Comparison of ENCODE assay signal across 21 cellular contexts in genomic region chr14:21367582-21368144, GRCh38. TPM values are rescaled to one million over a fixed set of nuclear protein-coding genes. Genes with fewer than 3 reads are reported as not detected.
DNase-seq lines count a peak whose midpoint lies in the region; ATAC-seq, FAIRE-seq and TF ChIP-seq lines count a peak whose summit lies in the region.
"Had no signal": no experiment of that assay in that cellular context is flagged by ENCODE, and none has a peak within 500 bp of the region (broad histone marks: within the 10 kb centered on the region; RNA-seq: fewer than 3 reads in every experiment).

No MANE protein-coding gene starts in this region.

- no peak overlapping the region for H3K4me3 Mint-ChIP-seq in activated naive CD8-positive, alpha-beta T cell treated with anti-CD3 and anti-CD28 coated beads, Interleukin-2, amount 10 ng/mL, durations not matched to agents 7 days and 5 days
- H3K4me3 Mint-ChIP-seq in activated naive CD8-positive, alpha-beta T cell treated with anti-CD3 and anti-CD28 coated beads, Interleukin-2, amount 50 U/mL, for 24 hours, result no peak overlapping the region
- H3K4me3 Mint-ChIP-seq in astrocyte (ENCODE audit: unreplicated experiment), result no peak overlapping the region
- no peak overlapping the region for H3K4me3 Mint-ChIP-seq in stimulated activated effector memory CD8-positive, alpha-beta T cell treated with anti-CD3 and anti-CD28 coated beads, Interleukin-12 subunit alpha, Interleukin-12 subunit beta, amount 100 ng/mL, for 72 hours
- no peak overlapping the region for H3K4me3 Mint-ChIP-seq in Calu3 (ENCODE audit: low read depth, unreplicated experiment)
- H3K4me3 Mint-ChIP-seq: CD4-positive, CD25-positive, alpha-beta regulatory T cell; HFFc6 had no signal

- no peak overlapping the region for H2AK9ac ChIP-seq in IMR-90 (replicated peaks; ENCODE audit: low read depth, low read length, poor library complexity)

- H3K27ac ChIP-seq in IMR-90 (ENCODE audit: insufficient read depth, low read length) (no peak overlapping the region), astrocyte (ENCODE audit: low read depth, low read length) (no peak overlapping the region), testis (no peak overlapping the region)

- TF ChIP-seq CTCF in IMR-90 (conservative IDR thresholded peaks at IDR 0.05; ENCODE audit: low read depth, low read length) (no peak), astrocyte (IDR thresholded peaks at IDR 0.05; ENCODE audit: insufficient read depth, low read depth, low read length) (no peak), testis (IDR thresholded peaks at IDR 0.05) (no peak), Calu3 (IDR thresholded peaks at IDR 0.05; ENCODE audit: unreplicated experiment) (no peak)

- H3K9ac ChIP-seq in IMR-90 (ENCODE audit: low read depth, low read length) (no peak overlapping the region), astrocyte (ENCODE audit: low read length) (no peak overlapping the region)

- FAIRE-seq in astrocyte (lab: Jason Lieb, UNC), result peak; percentile 32
- FAIRE-seq: A204.1 had no signal

- 100% methylated on average over 1 of the region's 6 CpGs; no CpG with 5 or more reads in 1 of the 2 experiments for WGBS in IMR-90 (ENCODE audit: extremely low coverage in 2 of 2, insufficient read length in 1 of 2), 2 experiments
- 93 to 99% methylated on average over 6 of the region's 6 CpGs for WGBS in testis, 2 donors

- H2BK5ac ChIP-seq in IMR-90 (ENCODE audit: low read depth, low read length, poor library complexity, severe bottlenecking), result no peak overlapping the region

- no peak for ATAC-seq in activated naive CD8-positive, alpha-beta T cell treated with anti-CD3 and anti-CD28 coated beads, Interleukin-2, amount 10 ng/mL, durations not matched to agents 7 days and 5 days (ENCODE audit: low read depth)
- ATAC-seq in activated naive CD8-positive, alpha-beta T cell treated with anti-CD3 and anti-CD28 coated beads, Interleukin-2, amount 50 U/mL, for 24 hours, result no peak
- peak; percentile 76 for ATAC-seq in IMR-90 (ENCODE audit: low read depth)
- no peak for ATAC-seq in stimulated activated effector memory CD8-positive, alpha-beta T cell treated with anti-CD3 and anti-CD28 coated beads, Interleukin-12 subunit alpha, Interleukin-12 subunit beta, amount 100 ng/mL, for 72 hours
- ATAC-seq: HCT116 had no signal

- H3K14ac ChIP-seq in IMR-90 (replicated peaks; ENCODE audit: low read depth, low read length), result no peak overlapping the region

- no peak overlapping the region for H2BK20ac ChIP-seq in IMR-90 (ENCODE audit: low read depth, low read length)

- H3K27me3 Mint-ChIP-seq in activated naive CD8-positive, alpha-beta T cell treated with anti-CD3 and anti-CD28 coated beads, Interleukin-2, amount 10 ng/mL, durations not matched to agents 7 days and 5 days, result no peaks in the 10 kb centered on the region
- H3K27me3 Mint-ChIP-seq in activated naive CD8-positive, alpha-beta T cell treated with anti-CD3 and anti-CD28 coated beads, Interleukin-2, amount 50 U/mL, for 24 hours, result no peaks in the 10 kb centered on the region
- H3K27me3 Mint-ChIP-seq in astrocyte (ENCODE audit: low read depth, unreplicated experiment), result no peaks in the 10 kb centered on the region
- no peaks in the 10 kb centered on the region for H3K27me3 Mint-ChIP-seq in Calu3 (ENCODE audit: unreplicated experiment)
- H3K27me3 Mint-ChIP-seq: CD4-positive, CD25-positive, alpha-beta regulatory T cell had no signal

- peaks cover 3% of the 10 kb centered on the region for H3K4me1 Mint-ChIP-seq in activated naive CD8-positive, alpha-beta T cell treated with anti-CD3 and anti-CD28 coated beads, Interleukin-2, amount 10 ng/mL, durations not matched to agents 7 days and 5 days
- no peaks in the 10 kb centered on the region for H3K4me1 Mint-ChIP-seq in activated naive CD8-positive, alpha-beta T cell treated with anti-CD3 and anti-CD28 coated beads, Interleukin-2, amount 50 U/mL, for 24 hours
- peaks cover 1% of the 10 kb centered on the region for H3K4me1 Mint-ChIP-seq in astrocyte (ENCODE audit: low read depth, unreplicated experiment)
- no peaks in the 10 kb centered on the region for H3K4me1 Mint-ChIP-seq in stimulated activated effector memory CD8-positive, alpha-beta T cell treated with anti-CD3 and anti-CD28 coated beads, Interleukin-12 subunit alpha, Interleukin-12 subunit beta, amount 100 ng/mL, for 72 hours
- no peaks in the 10 kb centered on the region for H3K4me1 Mint-ChIP-seq in Calu3 (ENCODE audit: low read depth, unreplicated experiment)

- H3K4me1 ChIP-seq in IMR-90 (ENCODE audit: control insufficient read depth, insufficient read depth, low read length), result no peaks in the 10 kb centered on the region
- no peaks in the 10 kb centered on the region for H3K4me1 ChIP-seq in astrocyte (ENCODE audit: insufficient read depth, low read length)
- no peaks in the 10 kb centered on the region for H3K4me1 ChIP-seq in testis
- H3K4me1 ChIP-seq: BE2C, Caco-2 had no signal

- H3K79me1 ChIP-seq in IMR-90 (ENCODE audit: low read depth in 1 of 2, low read length in 2 of 2), result peaks cover 3 to 6% of the 10 kb centered on the region in 2 experiments; a peak in 2 of 4 replicates

- no peak overlapping the region for H3K4me3 ChIP-seq in IMR-90 (ENCODE audit: insufficient read depth, low read depth, low read length)
- no peak overlapping the region for H3K4me3 ChIP-seq in astrocyte (ENCODE audit: insufficient read depth, low read depth, low read length)
- H3K4me3 ChIP-seq in testis, result no peak overlapping the region

- H2BK15ac ChIP-seq in IMR-90 (ENCODE audit: low read depth, low read length), result no peak overlapping the region

- intact Hi-C loops in IMR-90 (cut with micrococcal nuclease) (no loop called here), testis (cut with DNase I; ENCODE audit: low total_unique reads) (no loop called here), Calu3 (cut with micrococcal nuclease; ENCODE audit: unreplicated experiment) (no loop called here)

- no peaks in the 10 kb centered on the region for H3K27me3 ChIP-seq in IMR-90 (ENCODE audit: control insufficient read depth, insufficient read depth, low read length)
- H3K27me3 ChIP-seq in astrocyte (ENCODE audit: insufficient read depth, low read length), result no peaks in the 10 kb centered on the region
- H3K27me3 ChIP-seq in testis, result no peaks in the 10 kb centered on the region
- H3K27me3 ChIP-seq: BE2C had no signal

- in situ Hi-C loops in IMR-90 (cut with MboI; ENCODE audit: low sequenced_read_pairs), result no loop called here

- H3K4ac ChIP-seq in IMR-90 (ENCODE audit: low read depth, low read length), result no peak overlapping the region

- TF ChIP-seq POLR2A in IMR-90 (IDR thresholded peaks at IDR 0.05; ENCODE audit: low read depth, low read length) (no peak), testis (IDR thresholded peaks at IDR 0.05) (no peak)

- H4K5ac ChIP-seq in IMR-90 (ENCODE audit: low read depth, low read length), result no peak overlapping the region

- H2AK5ac ChIP-seq in IMR-90 (ENCODE audit: low read depth, low read length), result no peak overlapping the region

- no TSS peak for BruUV-seq in IMR-90 (replicated peaks; lab: Mats Ljungman, UMichigan)
- no TSS peak for BruUV-seq in Calu3 (replicated peaks; lab: Mats Ljungman, UMichigan)

- H2AFZ ChIP-seq in IMR-90 (replicated peaks; ENCODE audit: low read length, poor library complexity) (no peak overlapping the region), astrocyte (ENCODE audit: low read depth, low read length) (no peak overlapping the region)

- peak overlapping the region; percentile 21 for H3K27ac Mint-ChIP-seq in activated naive CD8-positive, alpha-beta T cell treated with anti-CD3 and anti-CD28 coated beads, Interleukin-2, amount 10 ng/mL, durations not matched to agents 7 days and 5 days
- H3K27ac Mint-ChIP-seq in activated naive CD8-positive, alpha-beta T cell treated with anti-CD3 and anti-CD28 coated beads, Interleukin-2, amount 50 U/mL, for 24 hours, result no peak overlapping the region
- no peak overlapping the region for H3K27ac Mint-ChIP-seq in astrocyte (ENCODE audit: unreplicated experiment)
- peak overlapping the region; percentile 17 for H3K27ac Mint-ChIP-seq in stimulated activated effector memory CD8-positive, alpha-beta T cell treated with anti-CD3 and anti-CD28 coated beads, Interleukin-12 subunit alpha, Interleukin-12 subunit beta, amount 100 ng/mL, for 72 hours
- H3K27ac Mint-ChIP-seq in Calu3 (ENCODE audit: unreplicated experiment), result no peak overlapping the region
- H3K27ac Mint-ChIP-seq: HFFc6 had no signal

- no peaks in the 10 kb centered on the region for H3K79me2 ChIP-seq in astrocyte (ENCODE audit: insufficient read depth, low read length)

- DNase-seq in activated naive CD8-positive, alpha-beta T cell treated with anti-CD3 and anti-CD28 coated beads, Interleukin-2, amount 10 ng/mL, durations not matched to agents 7 days and 5 days, result no peak
- no peak for DNase-seq in activated naive CD8-positive, alpha-beta T cell treated with anti-CD3 and anti-CD28 coated beads, Interleukin-2, amount 50 U/mL, for 24 hours
- DNase-seq in IMR-90 (peak; percentile 70), astrocyte (ENCODE audit: low read depth) (no peak), testis (no peak), Calu3 (no peak), NCI-H748 treated with DMSO at 0.1 percent for 48 hours (lab: John Stamatoyannopoulos, UW) (no peak)
- no peak for DNase-seq in stimulated activated effector memory CD8-positive, alpha-beta T cell treated with anti-CD3 and anti-CD28 coated beads, Interleukin-12 subunit alpha, Interleukin-12 subunit beta, amount 100 ng/mL, for 72 hours (ENCODE audit: low spot score in 2 of 2)
- DNase-seq: ACHN; BE2C; C1 segment of cervical spinal cord; Caco-2; CD4-positive, CD25-positive, alpha-beta regulatory T cell; DMS153; DMS79; GF-D8; GOT3; H7; HFFc6 had no signal

- no peak overlapping the region for H3K23ac ChIP-seq in IMR-90 (ENCODE audit: low read depth, low read length)

- H3K9me1 ChIP-seq in IMR-90 (ENCODE audit: insufficient read depth, low read length), result no peaks in the 10 kb centered on the region

- no peaks in the 10 kb centered on the region for H3K9me3 Mint-ChIP-seq in activated naive CD8-positive, alpha-beta T cell treated with anti-CD3 and anti-CD28 coated beads, Interleukin-2, amount 10 ng/mL, durations not matched to agents 7 days and 5 days
- no peaks in the 10 kb centered on the region for H3K9me3 Mint-ChIP-seq in activated naive CD8-positive, alpha-beta T cell treated with anti-CD3 and anti-CD28 coated beads, Interleukin-2, amount 50 U/mL, for 24 hours
- H3K9me3 Mint-ChIP-seq in astrocyte (ENCODE audit: unreplicated experiment), result no peaks in the 10 kb centered on the region
- no peaks in the 10 kb centered on the region for H3K9me3 Mint-ChIP-seq in stimulated activated effector memory CD8-positive, alpha-beta T cell treated with anti-CD3 and anti-CD28 coated beads, Interleukin-12 subunit alpha, Interleukin-12 subunit beta, amount 100 ng/mL, for 72 hours
- H3K9me3 Mint-ChIP-seq in Calu3 (ENCODE audit: low read depth, unreplicated experiment), result no peaks in the 10 kb centered on the region
- H3K9me3 Mint-ChIP-seq: CD4-positive, CD25-positive, alpha-beta regulatory T cell; HFFc6 had no signal

- no peak overlapping the region for H4K8ac ChIP-seq in IMR-90 (ENCODE audit: low read depth in 2 of 2, low read length in 2 of 2)

- dilution Hi-C loops in IMR-90 (cut with HindIII; ENCODE audit: low sequenced_read_pairs, unreplicated experiment), result no loop called here

- CTCF ChIA-PET in IMR-90 (lab: Yijun Ruan, JAX), result interaction anchor here (0.5 to 0.7 kb wide), 2 partner anchors 178 to 737 kb away, joined by 3 to 4 read pairs; no protein-coding TSS in a partner anchor
- CTCF ChIA-PET in Calu3 (lab: Charles Lee), result no interaction called here

- H3K36me3 Mint-ChIP-seq in activated naive CD8-positive, alpha-beta T cell treated with anti-CD3 and anti-CD28 coated beads, Interleukin-2, amount 10 ng/mL, durations not matched to agents 7 days and 5 days, result peaks cover 45% of the 10 kb centered on the region
- H3K36me3 Mint-ChIP-seq in activated naive CD8-positive, alpha-beta T cell treated with anti-CD3 and anti-CD28 coated beads, Interleukin-2, amount 50 U/mL, for 24 hours (ENCODE audit: low read depth), result peaks cover 70% of the 10 kb centered on the region
- peaks cover 11% of the 10 kb centered on the region for H3K36me3 Mint-ChIP-seq in astrocyte (ENCODE audit: low read depth, unreplicated experiment)
- H3K36me3 Mint-ChIP-seq in stimulated activated effector memory CD8-positive, alpha-beta T cell treated with anti-CD3 and anti-CD28 coated beads, Interleukin-12 subunit alpha, Interleukin-12 subunit beta, amount 100 ng/mL, for 72 hours, result peaks cover 100% of the 10 kb centered on the region
- peaks cover 39% of the 10 kb centered on the region for H3K36me3 Mint-ChIP-seq in Calu3 (ENCODE audit: insufficient read depth, unreplicated experiment)

- peaks cover 44% of the 10 kb centered on the region for H3K36me3 ChIP-seq in IMR-90 (ENCODE audit: control insufficient read depth, insufficient read depth, low read length)
- peaks cover 67% of the 10 kb centered on the region for H3K36me3 ChIP-seq in astrocyte (ENCODE audit: insufficient read depth, low read length)
- no peaks in the 10 kb centered on the region for H3K36me3 ChIP-seq in testis (ENCODE audit: low read depth, missing control alignments)

- H4K91ac ChIP-seq in IMR-90 (ENCODE audit: insufficient read depth, low read depth, low read length), result no peak overlapping the region

- H3K9me3 ChIP-seq in IMR-90 (ENCODE audit: control insufficient read depth, insufficient read depth, low read length), result no peaks in the 10 kb centered on the region
- no peaks in the 10 kb centered on the region for H3K9me3 ChIP-seq in astrocyte (ENCODE audit: insufficient read depth, low read depth, low read length)
- no peaks in the 10 kb centered on the region for H3K9me3 ChIP-seq in testis
- H3K9me3 ChIP-seq: BE2C, Caco-2 had no signal

- peaks cover 4% of the 10 kb centered on the region; the same call in 1 of the 2 replicates for H4K20me1 ChIP-seq in IMR-90 (ENCODE audit: insufficient read depth, low read length)
- peaks cover 8% of the 10 kb centered on the region for H4K20me1 ChIP-seq in astrocyte (ENCODE audit: insufficient read depth, low read length)

- H3K56ac ChIP-seq in IMR-90 (ENCODE audit: extremely low read depth, insufficient read depth, low read length), result no peak overlapping the region

- H3K18ac ChIP-seq in IMR-90 (ENCODE audit: low read depth, low read length), result no peak overlapping the region

- H2BK120ac ChIP-seq in IMR-90 (ENCODE audit: low read depth, low read length), result no peak overlapping the region

- TF ChIP-seq RAD21 in IMR-90 (IDR thresholded peaks at IDR 0.05; ENCODE audit: low read length), result no peak

- POLR2A ChIA-PET in activated naive CD8-positive, alpha-beta T cell treated with anti-CD3 and anti-CD28 coated beads, Interleukin-2, amount 10 ng/mL, durations not matched to agents 7 days and 5 days (lab: Charles Lee), result interaction anchor here (0.9 kb wide), 1 partner anchor 17 kb away, joined by 3 read pairs; no protein-coding TSS in a partner anchor
- POLR2A ChIA-PET in IMR-90 (lab: Charles Lee; ENCODE audit: unreplicated experiment), result no interaction called here

- H3K4me2 ChIP-seq in IMR-90 (ENCODE audit: low read depth, low read length) (no peak overlapping the region), astrocyte (ENCODE audit: low read length) (no peak overlapping the region)

RNA-seq across cellular contexts. Expression of gene SUPT16H, which starts 16.2 kb away (rescaled TPM):
- 100 to 1,000 TPM; 119 to 121 TPM for total RNA-seq in activated naive CD8-positive, alpha-beta T cell treated with anti-CD3 and anti-CD28 coated beads, Interleukin-2, amount 10 ng/mL, durations not matched to agents 7 days and 5 days
- total RNA-seq in IMR-90 (2012; rRNA removed), result 103 and 134 TPM in 2 replicates
- polyA plus RNA-seq in IMR-90 (2012; rRNA removed), result 38.5 and 50.6 TPM in 2 replicates
- 11.2 and 13.8 TPM in 2 replicates for polyA plus RNA-seq in IMR-90 (2012; cell fraction: cytosol; rRNA removed)
- polyA plus RNA-seq in IMR-90 (2012; cell fraction: nucleus; rRNA removed; ENCODE audit: low replicate concordance), result 8.0 and 42.0 TPM in 2 replicates
- 65.7 and 74.3 TPM in 2 replicates for total RNA-seq in astrocyte
- total RNA-seq in testis, result 100 to 1,000 TPM; 104 to 112 TPM
- polyA plus RNA-seq in testis (ENCODE audit: insufficient read depth, low read depth, low replicate concordance), result 99.5 TPM
- total RNA-seq in Calu3 (2022), result 81.9 and 89.0 TPM in 2 replicates

Comparison
In these comparisons a context has a peak if more than half of its experiments do, and no peak if none do; other contexts are left out.
1. H3K27ac Mint-ChIP-seq: peak in activated naive CD8-positive, alpha-beta T cell treated with anti-CD3 and anti-CD28 coated beads, Interleukin-2, amount 10 ng/mL, durations not matched to agents 7 days and 5 days (single experiment) and stimulated activated effector memory CD8-positive, alpha-beta T cell treated with anti-CD3 and anti-CD28 coated beads, Interleukin-12 subunit alpha, Interleukin-12 subunit beta, amount 100 ng/mL, for 72 hours (single experiment); none in activated naive CD8-positive, alpha-beta T cell treated with anti-CD3 and anti-CD28 coated beads, Interleukin-2, amount 50 U/mL, for 24 hours (single experiment), astrocyte (single experiment) and Calu3 (single experiment).